Comparison of ENCODE assay signal across 8 cellular contexts in the genomic region with DNA sequence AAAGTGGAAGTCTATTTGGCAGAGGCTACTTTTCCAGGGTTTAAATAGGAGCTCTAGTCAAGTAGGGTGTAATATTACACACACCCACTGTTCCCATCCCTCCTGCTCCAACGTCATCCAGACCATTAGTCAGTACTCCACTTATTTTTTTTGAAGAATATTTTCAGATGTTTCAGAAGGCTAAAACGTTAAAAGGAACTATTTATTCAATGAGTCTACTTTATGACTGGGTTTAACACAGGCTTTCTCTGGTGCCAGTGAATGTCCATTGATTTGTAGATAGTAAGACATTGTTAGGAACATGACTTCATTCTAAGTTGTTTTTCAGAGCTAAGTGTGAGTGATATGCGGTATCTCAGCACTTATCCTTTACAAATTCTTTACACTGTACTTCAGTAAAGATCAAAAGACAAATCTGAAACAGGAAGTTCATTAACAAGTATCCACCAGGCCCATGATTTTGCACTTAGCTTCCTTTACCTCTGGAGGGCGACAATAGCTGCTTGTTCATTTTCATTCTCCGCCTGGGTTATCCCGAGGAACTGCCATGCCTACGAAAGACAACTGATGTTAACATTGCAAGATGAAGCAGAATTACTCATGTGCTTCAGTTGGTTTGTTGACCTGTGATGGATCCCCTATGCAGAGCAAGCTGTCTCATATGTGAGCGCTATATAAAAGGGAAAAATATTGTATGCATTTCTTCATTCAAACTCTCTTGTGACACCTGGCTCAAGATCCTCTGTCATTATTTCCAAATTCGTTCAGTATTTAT.
A peak's percentile ranks its signal among the peaks of the same experiment; 100 is the strongest.
DNase-seq lines count a peak whose midpoint lies in the region; FAIRE-seq and TF ChIP-seq lines count a peak whose summit lies in the region.

No MANE protein-coding gene starts in this region.

- H3K4me3 ChIP-seq in MG63 (no peak overlapping the region), mesodermal cell (ENCODE audit: extremely low read depth, insufficient read depth, low read length, poor library complexity, severe bottlenecking) (no peak overlapping the region)

- H3K27ac Mint-ChIP-seq in HFFc6, result peak overlapping the region; percentile 98

- in situ Hi-C loops in ACHN (cut with HindIII; ENCODE audit: low pct_ligation_motif_present, low pct_unique_long_range_greater_than_20kb, low sequenced_read_pairs), result no loop called here

- no peak overlapping the region for H3K27ac ChIP-seq in RWPE1
- H3K27ac ChIP-seq in mesodermal cell (ENCODE audit: low read depth, low read length, severe bottlenecking), result peak overlapping the region; percentile 11

- CTCF ChIA-PET in RWPE1 (lab: Yijun Ruan, JAX), result interaction anchor here (0.7 to 1.2 kb wide), 2 partner anchors 10 to 59 kb away, joined by 3 to 4 read pairs; no protein-coding TSS in a partner anchor

- H3K36me3 ChIP-seq in MG63, result no peaks in the 10 kb centered on the region
- H3K36me3 ChIP-seq in mesodermal cell (ENCODE audit: control insufficient read depth, insufficient read depth, low read length), result no peaks in the 10 kb centered on the region

- H3K27me3 ChIP-seq in MG63, result no peaks in the 10 kb centered on the region

- H3K4me3 Mint-ChIP-seq in HFFc6, result peak overlapping the region; percentile 80

- 7% methylated on average over 5 of the region's 9 CpGs for WGBS in mesodermal cell (ENCODE audit: insufficient coverage in 2 of 2), 2 experiments

- H3K9me3 ChIP-seq in MG63, result no peaks in the 10 kb centered on the region
- no peaks in the 10 kb centered on the region for H3K9me3 ChIP-seq in mesodermal cell (ENCODE audit: control insufficient read depth, low read length)

- POLR2A ChIA-PET in RWPE1 (lab: Yijun Ruan, JAX; ENCODE audit: low non-redundant PET), result no interaction called here

- TF ChIP-seq POLR2A in GM12891 (IDR thresholded peaks at IDR 0.05; ENCODE audit: low read depth, low read length), result no peak

- peaks cover 31% of the 10 kb centered on the region for H3K4me1 Mint-ChIP-seq in HFFc6 (ENCODE audit: low read depth)

- H3K27me3 Mint-ChIP-seq in HFFc6 (ENCODE audit: insufficient read depth), result peaks cover 2% of the 10 kb centered on the region; the same call in 1 of the 2 replicates

- no peaks in the 10 kb centered on the region for H3K9me3 Mint-ChIP-seq in HFFc6

- FAIRE-seq in GM12891 (lab: Jason Lieb, UNC), result peak; percentile 92
- FAIRE-seq in endometrium (lab: Jason Lieb, UNC), result peak; percentile 55

- peak; percentile 72 for DNase-seq in ACHN
- DNase-seq in GM12891 (ENCODE audit: insufficient read length, low spot score), result peak; percentile 24
- peak; percentile 86 for DNase-seq in HFFc6
- DNase-seq in MG63, result peak; percentile 35
- DNase-seq in RWPE1 (ENCODE audit: low spot score), result peak; percentile 48
- DNase-seq in cortex of kidney (lab: John Stamatoyannopoulos, UW), result no peak

- H3K4me1 ChIP-seq in mesodermal cell (ENCODE audit: control insufficient read depth, insufficient read depth, low read length, poor library complexity, severe bottlenecking), result no peaks in the 10 kb centered on the region

- TF ChIP-seq CTCF in HFFc6 (IDR thresholded peaks at IDR 0.05) (peak; percentile 82), RWPE1 (conservative IDR thresholded peaks at IDR 0.05; ENCODE audit: low read depth) (peak; percentile 54)

- no peaks in the 10 kb centered on the region for H3K36me3 Mint-ChIP-seq in HFFc6 (ENCODE audit: low read depth)

TF ChIP-seq in GM12891, 5 proteins besides CTCF, POLR2A, EP300 and RAD21:
- no peak for TF ChIP-seq TAF1 (IDR thresholded peaks at IDR 0.05; ENCODE audit: low read depth, low read length)
- TF ChIP-seq POU2F2 (IDR thresholded peaks at IDR 0.05; ENCODE audit: low read depth, low read length), result no peak
- TF ChIP-seq POLR2AphosphoS5 (IDR thresholded peaks at IDR 0.05; ENCODE audit: low read depth, low read length), result no peak
- TF ChIP-seq SPI1 (IDR thresholded peaks at IDR 0.05; ENCODE audit: low read depth, low read length), result no peak
- no peak for TF ChIP-seq PAX5 (IDR thresholded peaks at IDR 0.05; ENCODE audit: insufficient read depth, low read length, severe bottlenecking)
